In genomic region chr5:79562351-79563246, GRCh38 we compare ENCODE assay signal across 1 cellular context.
TF ChIP-seq lines count a peak whose summit lies in the region.

No MANE protein-coding gene starts in this region.

TF ChIP-seq in GM23338, 12 proteins besides CTCF, POLR2A, EP300 and RAD21 (continued from another document):
- TF ChIP-seq, protein P1, sequence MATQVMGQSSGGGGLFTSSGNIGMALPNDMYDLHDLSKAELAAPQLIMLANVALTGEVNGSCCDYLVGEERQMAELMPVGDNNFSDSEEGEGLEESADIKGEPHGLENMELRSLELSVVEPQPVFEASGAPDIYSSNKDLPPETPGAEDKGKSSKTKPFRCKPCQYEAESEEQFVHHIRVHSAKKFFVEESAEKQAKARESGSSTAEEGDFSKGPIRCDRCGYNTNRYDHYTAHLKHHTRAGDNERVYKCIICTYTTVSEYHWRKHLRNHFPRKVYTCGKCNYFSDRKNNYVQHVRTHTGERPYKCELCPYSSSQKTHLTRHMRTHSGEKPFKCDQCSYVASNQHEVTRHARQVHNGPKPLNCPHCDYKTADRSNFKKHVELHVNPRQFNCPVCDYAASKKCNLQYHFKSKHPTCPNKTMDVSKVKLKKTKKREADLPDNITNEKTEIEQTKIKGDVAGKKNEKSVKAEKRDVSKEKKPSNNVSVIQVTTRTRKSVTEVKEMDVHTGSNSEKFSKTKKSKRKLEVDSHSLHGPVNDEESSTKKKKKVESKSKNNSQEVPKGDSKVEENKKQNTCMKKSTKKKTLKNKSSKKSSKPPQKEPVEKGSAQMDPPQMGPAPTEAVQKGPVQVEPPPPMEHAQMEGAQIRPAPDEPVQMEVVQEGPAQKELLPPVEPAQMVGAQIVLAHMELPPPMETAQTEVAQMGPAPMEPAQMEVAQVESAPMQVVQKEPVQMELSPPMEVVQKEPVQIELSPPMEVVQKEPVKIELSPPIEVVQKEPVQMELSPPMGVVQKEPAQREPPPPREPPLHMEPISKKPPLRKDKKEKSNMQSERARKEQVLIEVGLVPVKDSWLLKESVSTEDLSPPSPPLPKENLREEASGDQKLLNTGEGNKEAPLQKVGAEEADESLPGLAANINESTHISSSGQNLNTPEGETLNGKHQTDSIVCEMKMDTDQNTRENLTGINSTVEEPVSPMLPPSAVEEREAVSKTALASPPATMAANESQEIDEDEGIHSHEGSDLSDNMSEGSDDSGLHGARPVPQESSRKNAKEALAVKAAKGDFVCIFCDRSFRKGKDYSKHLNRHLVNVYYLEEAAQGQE (IDR thresholded peaks at IDR 0.05; ENCODE audit: unreplicated experiment): no peak
- no peak for TF ChIP-seq POLR2AphosphoS5 (IDR thresholded peaks at IDR 0.05; ENCODE audit: low read depth)
- TF ChIP-seq, protein P2, sequence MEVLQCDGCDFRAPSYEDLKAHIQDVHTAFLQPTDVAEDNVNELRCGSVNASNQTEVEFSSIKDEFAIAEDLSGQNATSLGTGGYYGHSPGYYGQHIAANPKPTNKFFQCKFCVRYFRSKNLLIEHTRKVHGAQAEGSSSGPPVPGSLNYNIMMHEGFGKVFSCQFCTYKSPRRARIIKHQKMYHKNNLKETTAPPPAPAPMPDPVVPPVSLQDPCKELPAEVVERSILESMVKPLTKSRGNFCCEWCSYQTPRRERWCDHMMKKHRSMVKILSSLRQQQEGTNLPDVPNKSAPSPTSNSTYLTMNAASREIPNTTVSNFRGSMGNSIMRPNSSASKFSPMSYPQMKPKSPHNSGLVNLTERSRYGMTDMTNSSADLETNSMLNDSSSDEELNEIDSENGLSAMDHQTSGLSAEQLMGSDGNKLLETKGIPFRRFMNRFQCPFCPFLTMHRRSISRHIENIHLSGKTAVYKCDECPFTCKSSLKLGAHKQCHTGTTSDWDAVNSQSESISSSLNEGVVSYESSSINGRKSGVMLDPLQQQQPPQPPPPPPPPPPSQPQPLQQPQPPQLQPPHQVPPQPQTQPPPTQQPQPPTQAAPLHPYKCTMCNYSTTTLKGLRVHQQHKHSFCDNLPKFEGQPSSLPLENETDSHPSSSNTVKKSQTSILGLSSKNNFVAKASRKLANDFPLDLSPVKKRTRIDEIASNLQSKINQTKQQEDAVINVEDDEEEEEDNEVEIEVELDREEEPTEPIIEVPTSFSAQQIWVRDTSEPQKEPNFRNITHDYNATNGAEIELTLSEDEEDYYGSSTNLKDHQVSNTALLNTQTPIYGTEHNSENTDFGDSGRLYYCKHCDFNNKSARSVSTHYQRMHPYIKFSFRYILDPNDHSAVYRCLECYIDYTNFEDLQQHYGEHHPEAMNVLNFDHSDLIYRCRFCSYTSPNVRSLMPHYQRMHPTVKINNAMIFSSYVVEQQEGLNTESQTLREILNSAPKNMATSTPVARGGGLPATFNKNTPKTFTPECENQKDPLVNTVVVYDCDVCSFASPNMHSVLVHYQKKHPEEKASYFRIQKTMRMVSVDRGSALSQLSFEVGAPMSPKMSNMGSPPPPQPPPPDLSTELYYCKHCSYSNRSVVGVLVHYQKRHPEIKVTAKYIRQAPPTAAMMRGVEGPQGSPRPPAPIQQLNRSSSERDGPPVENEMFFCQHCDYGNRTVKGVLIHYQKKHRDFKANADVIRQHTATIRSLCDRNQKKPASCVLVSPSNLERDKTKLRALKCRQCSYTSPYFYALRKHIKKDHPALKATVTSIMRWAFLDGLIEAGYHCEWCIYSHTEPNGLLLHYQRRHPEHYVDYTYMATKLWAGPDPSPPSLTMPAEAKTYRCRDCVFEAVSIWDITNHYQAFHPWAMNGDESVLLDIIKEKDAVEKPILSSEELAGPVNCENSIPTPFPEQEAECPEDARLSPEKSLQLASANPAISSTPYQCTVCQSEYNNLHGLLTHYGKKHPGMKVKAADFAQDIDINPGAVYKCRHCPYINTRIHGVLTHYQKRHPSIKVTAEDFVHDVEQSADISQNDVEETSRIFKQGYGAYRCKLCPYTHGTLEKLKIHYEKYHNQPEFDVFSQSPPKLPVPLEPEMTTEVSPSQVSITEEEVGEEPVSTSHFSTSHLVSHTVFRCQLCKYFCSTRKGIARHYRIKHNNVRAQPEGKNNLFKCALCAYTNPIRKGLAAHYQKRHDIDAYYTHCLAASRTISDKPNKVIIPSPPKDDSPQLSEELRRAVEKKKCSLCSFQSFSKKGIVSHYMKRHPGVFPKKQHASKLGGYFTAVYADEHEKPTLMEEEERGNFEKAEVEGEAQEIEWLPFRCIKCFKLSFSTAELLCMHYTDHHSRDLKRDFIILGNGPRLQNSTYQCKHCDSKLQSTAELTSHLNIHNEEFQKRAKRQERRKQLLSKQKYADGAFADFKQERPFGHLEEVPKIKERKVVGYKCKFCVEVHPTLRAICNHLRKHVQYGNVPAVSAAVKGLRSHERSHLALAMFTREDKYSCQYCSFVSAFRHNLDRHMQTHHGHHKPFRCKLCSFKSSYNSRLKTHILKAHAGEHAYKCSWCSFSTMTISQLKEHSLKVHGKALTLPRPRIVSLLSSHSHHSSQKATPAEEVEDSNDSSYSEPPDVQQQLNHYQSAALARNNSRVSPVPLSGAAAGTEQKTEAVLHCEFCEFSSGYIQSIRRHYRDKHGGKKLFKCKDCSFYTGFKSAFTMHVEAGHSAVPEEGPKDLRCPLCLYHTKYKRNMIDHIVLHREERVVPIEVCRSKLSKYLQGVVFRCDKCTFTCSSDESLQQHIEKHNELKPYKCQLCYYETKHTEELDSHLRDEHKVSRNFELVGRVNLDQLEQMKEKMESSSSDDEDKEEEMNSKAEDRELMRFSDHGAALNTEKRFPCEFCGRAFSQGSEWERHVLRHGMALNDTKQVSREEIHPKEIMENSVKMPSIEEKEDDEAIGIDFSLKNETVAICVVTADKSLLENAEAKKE (CRISPR knock-in tag; IDR thresholded peaks at IDR 0.05): no peak
- no peak for TF ChIP-seq ZNF114 (CRISPR knock-in tag; IDR thresholded peaks at IDR 0.05)
- TF ChIP-seq CREB1 (CRISPR knock-in tag; IDR thresholded peaks at IDR 0.05; ENCODE audit: low read depth): no peak
